ENCODE assay signal across 1 cellular context in the genomic region with DNA sequence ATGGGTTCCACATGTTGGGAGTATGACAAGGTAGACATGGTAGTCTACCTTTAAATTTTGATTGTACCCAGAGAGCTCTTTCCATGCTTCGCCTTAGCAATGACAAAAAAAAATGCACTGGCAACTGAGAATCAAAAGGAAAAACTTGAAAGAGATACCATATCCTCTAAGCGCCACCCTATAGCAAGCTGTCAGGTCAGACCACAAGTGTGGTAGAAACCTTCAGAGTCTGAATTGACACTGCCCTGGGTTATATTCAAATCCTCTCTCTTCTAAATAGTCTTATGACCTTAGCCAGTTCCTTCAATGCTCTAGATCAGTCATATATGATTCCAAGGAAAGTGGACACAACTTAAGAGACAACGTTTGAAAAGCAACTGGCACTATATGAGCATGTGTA.
TF ChIP-seq lines count a peak whose summit lies in the region.

No MANE protein-coding gene starts in this region.

TF ChIP-seq in HepG2, 621 proteins besides CTCF, POLR2A, EP300 and RAD21:
- no peak for TF ChIP-seq HOXA9 (CRISPR knock-in tag; IDR thresholded peaks at IDR 0.05; ENCODE audit: borderline replicate concordance)
- TF ChIP-seq, protein P1, sequence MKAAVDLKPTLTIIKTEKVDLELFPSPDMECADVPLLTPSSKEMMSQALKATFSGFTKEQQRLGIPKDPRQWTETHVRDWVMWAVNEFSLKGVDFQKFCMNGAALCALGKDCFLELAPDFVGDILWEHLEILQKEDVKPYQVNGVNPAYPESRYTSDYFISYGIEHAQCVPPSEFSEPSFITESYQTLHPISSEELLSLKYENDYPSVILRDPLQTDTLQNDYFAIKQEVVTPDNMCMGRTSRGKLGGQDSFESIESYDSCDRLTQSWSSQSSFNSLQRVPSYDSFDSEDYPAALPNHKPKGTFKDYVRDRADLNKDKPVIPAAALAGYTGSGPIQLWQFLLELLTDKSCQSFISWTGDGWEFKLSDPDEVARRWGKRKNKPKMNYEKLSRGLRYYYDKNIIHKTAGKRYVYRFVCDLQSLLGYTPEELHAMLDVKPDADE (CRISPR knock-in tag; IDR thresholded peaks at IDR 0.05) = no peak
- no peak for TF ChIP-seq ZNF34 (CRISPR knock-in tag; IDR thresholded peaks at IDR 0.05; ENCODE audit: borderline replicate concordance)
- no peak for TF ChIP-seq ELF3 (CRISPR knock-in tag; IDR thresholded peaks at IDR 0.05)
- TF ChIP-seq SRSF1 (optimal IDR thresholded peaks at IDR 0.05; ENCODE audit: low read depth, low read length) = no peak
- no peak for TF ChIP-seq ZNF879 (CRISPR knock-in tag; IDR thresholded peaks at IDR 0.05)
- TF ChIP-seq ZBTB20 (CRISPR knock-in tag; IDR thresholded peaks at IDR 0.05; ENCODE audit: borderline replicate concordance, low read depth) = no peak
- TF ChIP-seq ZNF772 (CRISPR knock-in tag; IDR thresholded peaks at IDR 0.05) = no peak
- no peak for TF ChIP-seq ZNF292 (CRISPR knock-in tag; IDR thresholded peaks at IDR 0.05; ENCODE audit: borderline replicate concordance, low read depth)
- TF ChIP-seq, protein P2, sequence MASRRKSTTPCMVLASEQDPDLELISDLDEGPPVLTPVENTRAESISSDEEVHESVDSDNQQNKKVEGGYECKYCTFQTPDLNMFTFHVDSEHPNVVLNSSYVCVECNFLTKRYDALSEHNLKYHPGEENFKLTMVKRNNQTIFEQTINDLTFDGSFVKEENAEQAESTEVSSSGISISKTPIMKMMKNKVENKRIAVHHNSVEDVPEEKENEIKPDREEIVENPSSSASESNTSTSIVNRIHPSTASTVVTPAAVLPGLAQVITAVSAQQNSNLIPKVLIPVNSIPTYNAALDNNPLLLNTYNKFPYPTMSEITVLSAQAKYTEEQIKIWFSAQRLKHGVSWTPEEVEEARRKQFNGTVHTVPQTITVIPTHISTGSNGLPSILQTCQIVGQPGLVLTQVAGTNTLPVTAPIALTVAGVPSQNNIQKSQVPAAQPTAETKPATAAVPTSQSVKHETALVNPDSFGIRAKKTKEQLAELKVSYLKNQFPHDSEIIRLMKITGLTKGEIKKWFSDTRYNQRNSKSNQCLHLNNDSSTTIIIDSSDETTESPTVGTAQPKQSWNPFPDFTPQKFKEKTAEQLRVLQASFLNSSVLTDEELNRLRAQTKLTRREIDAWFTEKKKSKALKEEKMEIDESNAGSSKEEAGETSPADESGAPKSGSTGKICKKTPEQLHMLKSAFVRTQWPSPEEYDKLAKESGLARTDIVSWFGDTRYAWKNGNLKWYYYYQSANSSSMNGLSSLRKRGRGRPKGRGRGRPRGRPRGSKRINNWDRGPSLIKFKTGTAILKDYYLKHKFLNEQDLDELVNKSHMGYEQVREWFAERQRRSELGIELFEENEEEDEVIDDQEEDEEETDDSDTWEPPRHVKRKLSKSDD (CRISPR knock-in tag; IDR thresholded peaks at IDR 0.05; ENCODE audit: low read depth) = no peak
- TF ChIP-seq MBD4 (IDR thresholded peaks at IDR 0.05; ENCODE audit: borderline replicate concordance, low read length) = no peak
- TF ChIP-seq ZNF557 (CRISPR knock-in tag; IDR thresholded peaks at IDR 0.05) = no peak
- no peak for TF ChIP-seq SAP130 (CRISPR knock-in tag; IDR thresholded peaks at IDR 0.05; ENCODE audit: low read depth)
- TF ChIP-seq ZBTB42 (CRISPR knock-in tag; IDR thresholded peaks at IDR 0.05) = no peak
- no peak for TF ChIP-seq ZNF513 (CRISPR knock-in tag; conservative IDR thresholded peaks at IDR 0.05)
- no peak for TF ChIP-seq ZNF317 (CRISPR knock-in tag; IDR thresholded peaks at IDR 0.05)
- no peak for TF ChIP-seq ZNF24 (IDR thresholded peaks at IDR 0.05)
